8 cellular contexts compared by ENCODE assay signal in the genomic region with DNA sequence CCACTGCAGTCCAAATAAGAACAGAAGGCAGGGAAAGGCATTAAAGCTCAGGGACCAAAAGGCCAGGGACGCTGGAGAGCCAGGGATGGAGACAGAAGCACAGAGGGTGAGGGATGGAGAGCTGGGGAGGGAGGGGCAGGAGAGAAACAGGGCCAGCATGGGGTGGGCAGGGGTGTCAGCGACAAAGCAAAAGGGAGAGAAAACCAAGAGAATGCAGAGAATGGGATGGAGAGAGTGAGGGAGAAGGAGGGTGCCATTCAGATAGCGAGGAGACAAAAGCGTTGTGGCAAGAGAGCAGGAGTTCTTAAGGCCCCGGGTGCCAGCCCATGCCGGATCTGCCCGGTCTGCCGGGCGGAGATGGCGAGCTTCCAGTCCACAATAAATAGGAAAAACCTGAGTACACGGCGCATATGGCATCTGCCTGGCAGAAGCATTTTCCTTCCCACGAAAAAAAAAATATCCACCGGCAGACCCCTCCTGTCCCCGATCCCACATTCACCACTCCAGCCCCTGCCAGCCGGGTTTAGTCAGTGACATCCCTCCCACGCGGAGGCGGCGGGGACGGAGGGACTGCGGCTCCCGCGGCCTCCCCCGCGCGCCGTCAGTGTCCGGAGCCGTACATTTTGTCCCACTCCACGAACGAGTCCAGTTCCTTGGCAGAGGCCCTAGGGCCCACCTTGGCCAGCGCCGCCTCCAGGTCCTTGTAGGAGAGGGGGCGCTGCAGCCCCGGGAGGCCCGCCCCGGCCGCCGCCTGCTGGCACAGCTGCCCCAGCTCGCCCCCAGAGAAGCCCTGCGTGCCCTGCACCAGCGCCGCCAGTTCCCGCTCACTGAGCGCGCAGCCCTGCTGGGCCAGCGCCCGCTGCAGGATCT. TPM values are rescaled to one million over a fixed set of nuclear protein-coding genes. Genes with fewer than 3 reads are reported as not detected.
DNase-seq lines count a peak whose midpoint lies in the region; ATAC-seq and TF ChIP-seq lines count a peak whose summit lies in the region.

No MANE protein-coding gene starts in this region.

- TF ChIP-seq CTCF in LNCaP clone FGC (IDR thresholded peaks at IDR 0.05; ENCODE audit: control insufficient read depth, extremely low read depth, insufficient read depth) = no peak
- TF ChIP-seq CTCF in GM20000 (IDR thresholded peaks at IDR 0.05; ENCODE audit: extremely low read depth, missing control alignments) = no peak
- no peak for TF ChIP-seq CTCF in PC-9 (conservative IDR thresholded peaks at IDR 0.05)

- H3K27ac ChIP-seq in CD4-positive, alpha-beta memory T cell (ENCODE audit: low read depth, low read length) = peak overlapping the region; percentile 4
- H3K27ac ChIP-seq in iPS DF 6.9 (ENCODE audit: low read length) (no peak overlapping the region), PC-9 (no peak overlapping the region)

- no peak for DNase-seq in CD4-positive, alpha-beta memory T cell
- DNase-seq in LNCaP clone FGC (ENCODE audit: low read depth) = no peak
- no peak for DNase-seq in iPS DF 6.9 (ENCODE audit: low read depth, low spot score)
- DNase-seq in stimulated activated naive CD8-positive, alpha-beta T cell treated with anti-CD3 and anti-CD28 coated beads, Interleukin-15, Interleukin-2, amounts not matched to agents 100 U/mL and 50 U/mL, for 24 hours = no peak
- DNase-seq in GM20000 (ENCODE audit: low spot score) = no peak
- DNase-seq in PC-9 = no peak

- CTCF ChIA-PET in CD4-positive, alpha-beta memory T cell (lab: Charles Lee; ENCODE audit: partially characterized antibody) = interaction anchor here (1.1 to 3.0 kb wide), 5 partner anchors 13 to 399 kb away, joined by 3 to 9 read pairs (median 4); no protein-coding TSS in a partner anchor
- CTCF ChIA-PET in PC-9 (lab: Charles Lee) = interaction anchor here (0.6 kb wide), 1 partner anchor 52 kb away, joined by 5 read pairs; no protein-coding TSS in a partner anchor

- H3K9me2 ChIP-seq in PC-9 (ENCODE audit: insufficient read depth) = no peaks in the 10 kb centered on the region

- peak overlapping the region; percentile 65 to 80 (median 72) for H3K4me3 Mint-ChIP-seq in CD4-positive, alpha-beta memory T cell
- H3K4me3 Mint-ChIP-seq in activated T-helper 17 cell treated with anti-CD3 and anti-CD28 coated beads, Interleukin-2, amount 50 U/mL, for 72 hours = peak overlapping the region; percentile 66

- POLR2A ChIA-PET in CD4-positive, alpha-beta memory T cell (lab: Charles Lee; ENCODE audit: partially characterized antibody) = interaction anchor here (0.5 to 1.7 kb wide), 10 partner anchors 12 to 1806 kb away, joined by 3 to 18 read pairs (median 3); partner anchors contain the start of genes ATF7 and POU6F1
- POLR2A ChIA-PET in PC-9 (lab: Charles Lee; ENCODE audit: unreplicated experiment) = no interaction called here

- H3K36me3 ChIP-seq in CD4-positive, alpha-beta memory T cell (ENCODE audit: insufficient read depth, low read length) = no peaks in the 10 kb centered on the region
- H3K36me3 ChIP-seq in iPS DF 6.9 (ENCODE audit: control insufficient read depth, insufficient read depth, low read length) (no peaks in the 10 kb centered on the region), PC-9 (ENCODE audit: low read depth) (no peaks in the 10 kb centered on the region)

- H3K4me2 ChIP-seq in PC-9 = no peak overlapping the region

- H3K27me3 ChIP-seq in CD4-positive, alpha-beta memory T cell (ENCODE audit: insufficient read depth, low read length) = no peaks in the 10 kb centered on the region
- H3K27me3 ChIP-seq in iPS DF 6.9 (ENCODE audit: control insufficient read depth, insufficient read depth, low read length) (peaks cover under 1% of the 10 kb centered on the region; the same call in 1 of the 2 replicates), PC-9 (ENCODE audit: insufficient read depth, low read depth) (peaks cover 28% of the 10 kb centered on the region)

- peaks cover 7 to 31% (median 16%) of the 10 kb centered on the region in 4 donors for H3K4me1 Mint-ChIP-seq in CD4-positive, alpha-beta memory T cell
- H3K4me1 Mint-ChIP-seq in activated T-helper 17 cell treated with anti-CD3 and anti-CD28 coated beads, Interleukin-2, amount 50 U/mL, for 72 hours = peaks cover 10% of the 10 kb centered on the region

- intact Hi-C loops in CD4-positive, alpha-beta memory T cell (cut with micrococcal nuclease) = loop anchor here (1.0 to 5.0 kb wide), 2 partner anchors 57 to 131 kb away; partner anchors contain the start of gene ACVR1B
- intact Hi-C loops in PC-9 (cut with micrococcal nuclease; ENCODE audit: unreplicated experiment) = loop anchor here (5.0 kb wide), 3 partner anchors 398 to 993 kb away; partner anchors contain the start of gene SLC4A8

- peak overlapping the region in 1 of 7 donors; percentile 68 for H3K27ac Mint-ChIP-seq in CD4-positive, alpha-beta memory T cell
- H3K27ac Mint-ChIP-seq in activated T-helper 17 cell treated with anti-CD3 and anti-CD28 coated beads, Interleukin-2, amount 50 U/mL, for 72 hours = no peak overlapping the region

- no peaks in the 10 kb centered on the region for H3K79me2 ChIP-seq in PC-9 (ENCODE audit: low read depth)

- H3K4me1 ChIP-seq in CD4-positive, alpha-beta memory T cell (ENCODE audit: insufficient read depth, low read length) = peaks cover 8% of the 10 kb centered on the region
- H3K4me1 ChIP-seq in iPS DF 6.9 (ENCODE audit: control insufficient read depth, insufficient read depth, low read length) = 0 out of 2 replicates have a peak, but pooled peaks cover 1% of the 10 kb centered on the region
- H3K4me1 ChIP-seq in PC-9 (replicated peaks; ENCODE audit: insufficient read depth) = no peaks in the 10 kb centered on the region

- H3F3A ChIP-seq in PC-9 (ENCODE audit: insufficient read depth, low read depth) = no peaks in the 10 kb centered on the region

- H2AFZ ChIP-seq in PC-9 = no peak overlapping the region

- WGBS in iPS DF 6.9 (ENCODE audit: insufficient coverage, insufficient read length) = no CpG with 5 or more reads among the region's 49 CpGs

- peak; percentile 58 for ATAC-seq in activated T-helper 17 cell treated with anti-CD3 and anti-CD28 coated beads, Interleukin-2, amount 50 U/mL, for 72 hours (replicated peaks)
- ATAC-seq in stimulated activated naive CD8-positive, alpha-beta T cell treated with anti-CD3 and anti-CD28 coated beads, Interleukin-15, Interleukin-2, amounts not matched to agents 100 U/mL and 50 U/mL, for 24 hours = peak; percentile 65
- no peak for ATAC-seq in HG03378 (IDR thresholded peaks at IDR 0.05; ENCODE audit: unreplicated experiment)

- no TSS peak for BruUV-seq in PC-9 (replicated peaks; lab: Mats Ljungman, UMichigan)

- H3K9me3 ChIP-seq in CD4-positive, alpha-beta memory T cell (ENCODE audit: control insufficient read depth in 1 of 2, low read length in 2 of 2) = no peaks in the 10 kb centered on the region
- H3K9me3 ChIP-seq in iPS DF 6.9 (ENCODE audit: control insufficient read depth, insufficient read depth, low read length) (no peaks in the 10 kb centered on the region), PC-9 (ENCODE audit: insufficient read depth, low read depth) (no peaks in the 10 kb centered on the region)

- H3K36me3 Mint-ChIP-seq in CD4-positive, alpha-beta memory T cell = no peaks in the 10 kb centered on the region
- no peaks in the 10 kb centered on the region for H3K36me3 Mint-ChIP-seq in activated T-helper 17 cell treated with anti-CD3 and anti-CD28 coated beads, Interleukin-2, amount 50 U/mL, for 72 hours (ENCODE audit: low read depth)

- H3K4me3 ChIP-seq in CD4-positive, alpha-beta memory T cell (ENCODE audit: low read length in 2 of 2) = peak overlapping the region in 1 of 2 donors; percentile 45
- peak overlapping the region; percentile 19; the same call in 1 of the 2 replicates for H3K4me3 ChIP-seq in LNCaP clone FGC (ENCODE audit: low read depth, low read length)
- peak overlapping the region; percentile 76; the same call in 1 of the 2 replicates for H3K4me3 ChIP-seq in iPS DF 6.9 (ENCODE audit: low read length)
- no peak overlapping the region for H3K4me3 ChIP-seq in PC-9

- H3K9me3 Mint-ChIP-seq in CD4-positive, alpha-beta memory T cell = peaks cover 0 to 4% (median 0%) of the 10 kb centered on the region in 8 donors
- H3K9me3 Mint-ChIP-seq in activated T-helper 17 cell treated with anti-CD3 and anti-CD28 coated beads, Interleukin-2, amount 50 U/mL, for 72 hours = no peaks in the 10 kb centered on the region

- H3K27me3 Mint-ChIP-seq in CD4-positive, alpha-beta memory T cell = peaks cover 2% of the 10 kb centered on the region in 2 donors
- H3K27me3 Mint-ChIP-seq in activated T-helper 17 cell treated with anti-CD3 and anti-CD28 coated beads, Interleukin-2, amount 50 U/mL, for 72 hours = peaks cover 6% of the 10 kb centered on the region

- no peaks in the 10 kb centered on the region for H4K20me1 ChIP-seq in PC-9 (ENCODE audit: insufficient read depth)

RNA-seq across cellular contexts. Expression of gene FIGNL2, which starts 28.4 kb away (rescaled TPM):
- total RNA-seq in CD4-positive, alpha-beta memory T cell = 1 to 10 TPM; 1.2 to 1.5 TPM
- under 1 TPM in 1 of 2 donors, not detected in 1; 0.10 TPM for polyA plus RNA-seq in CD4-positive, alpha-beta memory T cell
- under 1 TPM; 0.50 to 0.53 TPM for total RNA-seq in activated T-helper 17 cell treated with anti-CD3 and anti-CD28 coated beads, Interleukin-2, amount 50 U/mL, for 72 hours
- not detected in 2 replicates for total RNA-seq in PC-9 (2021)
